Comparison of ENCODE assay signal across 18 cellular contexts in genomic region chr10:23918839-23919238, GRCh38.
DNase-seq lines count a peak whose midpoint lies in the region; FAIRE-seq and TF ChIP-seq lines count a peak whose summit lies in the region.
"Had no signal": no experiment of that assay in that cellular context is flagged by ENCODE, and none has a peak within 500 bp of the region (broad histone marks: within the 10 kb centered on the region; RNA-seq: fewer than 3 reads in every experiment).

No MANE protein-coding gene starts in this region.

- no peaks in the 10 kb centered on the region for H3K79me1 ChIP-seq in trophoblast cell (ENCODE audit: low read length)

- H2BK5ac ChIP-seq in trophoblast cell (ENCODE audit: low read depth, low read length, poor library complexity): no peak overlapping the region

- DNase-seq in DMS 273 treated with DMSO at 0.1 percent for 48 hours (lab: John Stamatoyannopoulos, UW) (peak; percentile 1), HT1080 (ENCODE audit: low read depth) (peak; percentile 49), astrocyte (ENCODE audit: low read depth) (no peak), iris pigment epithelial cell (ENCODE audit: low read depth) (peak; percentile 3), SHP77 treated with DMSO at 0.1 percent for 48 hours (lab: John Stamatoyannopoulos, UW) (no peak), cerebellar nuclear complex (lab: John Stamatoyannopoulos, UW) (no peak), trophoblast cell (no peak)
- no peak for DNase-seq in effector CD8-positive, alpha-beta T cell (lab: John Stamatoyannopoulos, UW)
- DNase-seq: activated CD4-positive, alpha-beta T cell treated with anti-CD3 and anti-CD28 coated beads, Interleukin-2, amount 10 ng/mL, durations not matched to agents 24 days and 14 days; activated T-cell treated with anti-CD3 and anti-CD28 coated beads, Interleukin-2, amount 50 U/mL, for 72 hours; Calu3; MG63; NCI-H226; posterior cingulate gyrus; stimulated activated CD4-positive, alpha-beta T cell treated with anti-CD3 and anti-CD28 coated beads, Interleukin-15, amount 100 ng/mL, for 24 hours had no signal

- H3K27ac ChIP-seq in astrocyte (ENCODE audit: low read depth, low read length) (no peak overlapping the region), trophoblast cell (ENCODE audit: low read depth, low read length) (no peak overlapping the region)
- H3K27ac ChIP-seq: tibial nerve had no signal

- H3K4ac ChIP-seq in trophoblast cell (ENCODE audit: low read depth, low read length): no peak overlapping the region

- H3K4me3 Mint-ChIP-seq in astrocyte (ENCODE audit: unreplicated experiment): no peak overlapping the region
- H3K4me3 Mint-ChIP-seq: activated CD4-positive, alpha-beta T cell treated with anti-CD3 and anti-CD28 coated beads, Interleukin-2, amount 10 ng/mL, durations not matched to agents 24 days and 14 days; activated T-cell treated with anti-CD3 and anti-CD28 coated beads, Interleukin-2, amount 50 U/mL, for 72 hours; dendritic cell treated with granulocyte-macrophage colony-stimulating factor and Interleukin-4, amounts not matched to agents 40 ng/mL and 50 ng/mL, for 4 days; T-helper 1 cell treated with Interleukin-12 subunit alpha and Interleukin-12 subunit beta and Interleukin-4 antibody, amounts not matched to agents 30 μg/mL and 1 μg/mL, for 36 hours had no signal

- peak overlapping the region; percentile 35 for H3K27ac Mint-ChIP-seq in astrocyte (ENCODE audit: unreplicated experiment)
- H3K27ac Mint-ChIP-seq: activated CD4-positive, alpha-beta T cell treated with anti-CD3 and anti-CD28 coated beads, Interleukin-2, amount 10 ng/mL, durations not matched to agents 24 days and 14 days; activated T-cell treated with anti-CD3 and anti-CD28 coated beads, Interleukin-2, amount 50 U/mL, for 72 hours; dendritic cell treated with granulocyte-macrophage colony-stimulating factor and Interleukin-4, amounts not matched to agents 40 ng/mL and 50 ng/mL, for 4 days; T-helper 1 cell treated with Interleukin-12 subunit alpha and Interleukin-12 subunit beta and Interleukin-4 antibody, amounts not matched to agents 30 μg/mL and 1 μg/mL, for 36 hours had no signal

- H3K9ac ChIP-seq in astrocyte (ENCODE audit: low read length) (no peak overlapping the region), trophoblast cell (ENCODE audit: low read length) (no peak overlapping the region)

- H3K4me1 ChIP-seq in astrocyte (ENCODE audit: insufficient read depth, low read length) (no peaks in the 10 kb centered on the region), trophoblast cell (ENCODE audit: control insufficient read depth in 1 of 2, insufficient read depth in 2 of 2, low read length in 2 of 2) (peaks cover 0 to 11% of the 10 kb centered on the region in 2 experiments)
- H3K4me1 ChIP-seq: tibial nerve had no signal

- no peaks in the 10 kb centered on the region for H3K27me3 ChIP-seq in astrocyte (ENCODE audit: insufficient read depth, low read length)
- no peaks in the 10 kb centered on the region for H3K27me3 ChIP-seq in trophoblast cell (ENCODE audit: insufficient read depth, low read length)
- H3K27me3 ChIP-seq: MG63, tibial nerve had no signal

- no peak overlapping the region for H3K14ac ChIP-seq in trophoblast cell (ENCODE audit: low read length)

- no peaks in the 10 kb centered on the region for H4K20me1 ChIP-seq in astrocyte (ENCODE audit: insufficient read depth, low read length)

- H3K9me3 ChIP-seq in astrocyte (ENCODE audit: insufficient read depth, low read depth, low read length) (no peaks in the 10 kb centered on the region), trophoblast cell (ENCODE audit: insufficient read depth, low read depth, low read length) (no peaks in the 10 kb centered on the region)
- H3K9me3 ChIP-seq: MG63 had no signal

- TF ChIP-seq CTCF in astrocyte (IDR thresholded peaks at IDR 0.05; ENCODE audit: insufficient read depth, low read depth, low read length): no peak

- H3K4me3 ChIP-seq in astrocyte (ENCODE audit: insufficient read depth, low read depth, low read length): no peak overlapping the region
- H3K4me3 ChIP-seq in trophoblast cell (ENCODE audit: low read depth, low read length): no peak overlapping the region
- H3K4me3 ChIP-seq: MG63, tibial nerve had no signal

- no peaks in the 10 kb centered on the region for H3K36me3 Mint-ChIP-seq in astrocyte (ENCODE audit: low read depth, unreplicated experiment)

- H3K79me2 ChIP-seq in astrocyte (ENCODE audit: insufficient read depth, low read length) (no peaks in the 10 kb centered on the region), trophoblast cell (ENCODE audit: control insufficient read depth, insufficient read depth, low read length, poor library complexity) (no peaks in the 10 kb centered on the region)

- peaks cover 4% of the 10 kb centered on the region for H3K27me3 Mint-ChIP-seq in astrocyte (ENCODE audit: low read depth, unreplicated experiment)
- H3K27me3 Mint-ChIP-seq: activated CD4-positive, alpha-beta T cell treated with anti-CD3 and anti-CD28 coated beads, Interleukin-2, amount 10 ng/mL, durations not matched to agents 24 days and 14 days; dendritic cell treated with granulocyte-macrophage colony-stimulating factor and Interleukin-4, amounts not matched to agents 40 ng/mL and 50 ng/mL, for 4 days had no signal

- H2AFZ ChIP-seq in astrocyte (ENCODE audit: low read depth, low read length) (no peak overlapping the region), trophoblast cell (ENCODE audit: insufficient read depth, low read length, poor library complexity) (no peak overlapping the region)

- peaks cover 21% of the 10 kb centered on the region for H3K4me1 Mint-ChIP-seq in astrocyte (ENCODE audit: low read depth, unreplicated experiment)
- H3K4me1 Mint-ChIP-seq: activated CD4-positive, alpha-beta T cell treated with anti-CD3 and anti-CD28 coated beads, Interleukin-2, amount 10 ng/mL, durations not matched to agents 24 days and 14 days had no signal

- peak; percentile 13 for FAIRE-seq in astrocyte (lab: Jason Lieb, UNC)

- H3K18ac ChIP-seq in trophoblast cell (ENCODE audit: low read length): no peak overlapping the region

- H2BK12ac ChIP-seq in trophoblast cell (ENCODE audit: low read length): no peak overlapping the region

- H4K12ac ChIP-seq in trophoblast cell (ENCODE audit: low read depth, low read length): no peak overlapping the region

- no peak overlapping the region for H2BK120ac ChIP-seq in trophoblast cell (ENCODE audit: insufficient read depth, low read length, poor library complexity)

- no peak overlapping the region for H4K91ac ChIP-seq in trophoblast cell (ENCODE audit: low read depth, low read length)

- H3K36me3 ChIP-seq in astrocyte (ENCODE audit: insufficient read depth, low read length) (no peaks in the 10 kb centered on the region), trophoblast cell (ENCODE audit: control insufficient read depth in 1 of 2, insufficient read depth in 2 of 2, low read length in 2 of 2) (no peaks in the 10 kb centered on the region)
- H3K36me3 ChIP-seq: MG63, tibial nerve had no signal

- H3K9me3 Mint-ChIP-seq in astrocyte (ENCODE audit: unreplicated experiment): peaks cover 5% of the 10 kb centered on the region
- H3K9me3 Mint-ChIP-seq: activated CD4-positive, alpha-beta T cell treated with anti-CD3 and anti-CD28 coated beads, Interleukin-2, amount 10 ng/mL, durations not matched to agents 24 days and 14 days; T-helper 1 cell treated with Interleukin-12 subunit alpha and Interleukin-12 subunit beta and Interleukin-4 antibody, amounts not matched to agents 30 μg/mL and 1 μg/mL, for 36 hours had no signal

- no peak overlapping the region for H3K4me2 ChIP-seq in astrocyte (ENCODE audit: low read length)
- no peak overlapping the region for H3K4me2 ChIP-seq in trophoblast cell (ENCODE audit: low read length)

- H3K23ac ChIP-seq in trophoblast cell (ENCODE audit: low read length): no peak overlapping the region

- no peak overlapping the region for H4K8ac ChIP-seq in trophoblast cell (ENCODE audit: low read depth, low read length)

- no peak overlapping the region for H2AK5ac ChIP-seq in trophoblast cell (ENCODE audit: low read length)

Comparison
In these comparisons a context has a peak if more than half of its experiments do, and no peak if none do; other contexts are left out.
1. DNase-seq: peak in DMS 273 treated with DMSO at 0.1 percent for 48 hours (single experiment), HT1080 (single experiment) and iris pigment epithelial cell (single experiment); none in astrocyte (single experiment), effector CD8-positive, alpha-beta T cell (single experiment), SHP77 treated with DMSO at 0.1 percent for 48 hours (single experiment), cerebellar nuclear complex (0 of 2) and trophoblast cell (0 of 2).